17 cellular contexts compared by ENCODE assay signal in genomic region chr2:101946372-101946771, GRCh38. TPM values are rescaled to one million over a fixed set of nuclear protein-coding genes. Genes with fewer than 3 reads are reported as not detected.
"Had no signal": no experiment of that assay in that cellular context is flagged by ENCODE, and none has a peak within 500 bp of the region (broad histone marks: within the 10 kb centered on the region; RNA-seq: fewer than 3 reads in every experiment).

No MANE protein-coding gene starts in this region.

- H3K9me3 ChIP-seq: adrenal gland, gastroesophageal sphincter, heart left ventricle, thyroid gland had no signal

- H3K4me1 ChIP-seq: adrenal gland, gastroesophageal sphincter, thyroid gland had no signal

- H3K27me3 Mint-ChIP-seq: progenitor cell of endocrine pancreas had no signal

- H3K36me3 ChIP-seq: adrenal gland, cardiac muscle cell, gastroesophageal sphincter, heart left ventricle, left lung, thyroid gland had no signal

- H3K4me1 Mint-ChIP-seq: mesothelial cell of epicardium had no signal

- DNase-seq: activated CD4-positive, alpha-beta T cell treated with anti-CD3 and anti-CD28 coated beads, Interleukin-2, amount 50 U/mL, for 4 hours; activated gamma-delta T cell; adrenal gland; dorsolateral prefrontal cortex; erythroblast; heart left ventricle; left lung; stimulated activated CD4-positive, alpha-beta T cell treated with anti-CD3 and anti-CD28 coated beads, Interleukin-2, amount 100 ng/mL, for 24 hours; stimulated activated naive CD4-positive, alpha-beta T cell treated with Interleukin-2 at 50 U/mL for 16 hours; thyroid gland had no signal

- H3K27me3 ChIP-seq: adrenal gland, cardiac muscle cell, left lung, thyroid gland had no signal

- H3K27ac Mint-ChIP-seq: activated naive CD4-positive, alpha-beta T cell treated with anti-CD3 and anti-CD28 coated beads, Interleukin-2, amount 50 U/mL, for 72 hours; mesothelial cell of epicardium; progenitor cell of endocrine pancreas had no signal

- H3K4me3 Mint-ChIP-seq: mesothelial cell of epicardium, neural crest cell had no signal

- ATAC-seq: activated naive CD4-positive, alpha-beta T cell treated with anti-CD3 and anti-CD28 coated beads, Interleukin-2, amount 50 U/mL, for 72 hours; gastroesophageal sphincter; heart left ventricle; left lung had no signal

- H3K4me3 ChIP-seq: adrenal gland, cardiac muscle cell, dorsolateral prefrontal cortex, gastroesophageal sphincter, heart left ventricle, left lung, thyroid gland had no signal

- H3K27ac ChIP-seq: adrenal gland, cardiac muscle cell, dorsolateral prefrontal cortex, gastroesophageal sphincter, heart left ventricle, left lung, thyroid gland had no signal

RNA-seq across cellular contexts. Expression of gene IL1R2, which starts 45.4 kb away (rescaled TPM):
- total RNA-seq: cardiac muscle cell; mesothelial cell of epicardium; neural crest cell; progenitor cell of endocrine pancreas; T-helper 2 cell treated with Interferon-gamma antibody and Interleukin-4, amounts not matched to agents 100 ng/mL and 5 ng/mL, for 36 hours had no signal
